In the genomic region with DNA sequence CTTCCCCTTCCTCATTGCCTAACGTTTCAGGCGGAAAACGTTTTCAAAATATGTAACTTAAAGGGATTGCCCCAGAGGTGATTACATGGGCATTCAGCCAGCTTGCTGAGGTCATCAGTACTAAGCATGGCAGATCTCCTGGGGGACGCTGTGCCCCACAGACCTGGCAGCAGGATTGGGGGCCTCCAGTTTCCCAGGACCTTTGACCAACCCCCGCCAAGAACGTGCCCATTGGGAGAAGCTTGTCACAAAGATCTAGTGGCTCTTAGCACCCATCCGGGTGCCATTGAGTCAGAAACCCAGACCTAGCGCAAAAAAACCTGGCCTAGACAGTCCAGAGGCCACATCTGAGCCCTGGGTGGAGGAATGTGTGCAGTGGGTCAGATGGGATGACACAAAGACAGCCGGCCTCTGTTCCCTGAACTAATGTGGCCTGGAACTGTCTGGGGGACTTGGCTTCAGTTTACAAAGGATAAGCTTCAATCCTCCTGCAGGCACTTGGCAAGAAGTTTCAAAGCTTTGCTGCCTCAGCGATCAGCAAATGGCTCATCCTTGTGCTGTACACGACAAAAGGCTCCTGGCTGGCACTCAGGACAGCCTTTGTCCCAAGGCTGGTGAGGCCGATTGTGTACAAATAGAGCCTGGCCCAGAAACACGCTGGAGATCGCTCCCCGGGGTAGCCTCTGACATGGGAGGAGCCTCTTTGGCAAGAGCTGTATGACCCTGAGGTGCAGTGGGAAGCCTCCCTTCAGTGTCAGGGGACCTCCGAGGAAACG, we compare ENCODE assay signal across 11 cellular contexts. TPM values are rescaled to one million over a fixed set of nuclear protein-coding genes. Genes with fewer than 3 reads are reported as not detected.
DNase-seq lines count a peak whose midpoint lies in the region; ATAC-seq, FAIRE-seq and TF ChIP-seq lines count a peak whose summit lies in the region.
"Had no signal": no experiment of that assay in that cellular context is flagged by ENCODE, and none has a peak within 500 bp of the region (broad histone marks: within the 10 kb centered on the region; RNA-seq: fewer than 3 reads in every experiment).

No MANE protein-coding gene starts in this region.

- in situ Hi-C loops in HAP-1 (cut with MboI; ENCODE audit: low sequenced_read_pairs) = no loop called here

- H3K36me3 ChIP-seq in breast epithelium (no peaks in the 10 kb centered on the region), kidney (ENCODE audit: control insufficient read depth in 1 of 2, insufficient read depth in 2 of 2, low read length in 2 of 2) (no peaks in the 10 kb centered on the region), HAP-1 (replicated peaks) (no peaks in the 10 kb centered on the region)
- H3K36me3 ChIP-seq: uterus had no signal

- TF ChIP-seq CTCF in HL-60 (IDR thresholded peaks at IDR 0.05; ENCODE audit: insufficient read depth, low read length) (no peak), breast epithelium (IDR thresholded peaks at IDR 0.05) (no peak), kidney (IDR thresholded peaks at IDR 0.05; ENCODE audit: borderline replicate concordance, extremely low read depth, insufficient read depth) (no peak)

- DNase-seq in HL-60 (ENCODE audit: low read depth in 1 of 2, low spot score in 1 of 2) = peak; percentile 47 to 67
- DNase-seq in breast epithelium (ENCODE audit: low spot score in 2 of 2) = peak in 1 of 2 donors; percentile 36
- DNase-seq in kidney = peak; percentile 60
- DNase-seq in sciatic nerve (ENCODE audit: low spot score) = peak; percentile 61
- DNase-seq in RPMI8226 = no peak
- no peak for DNase-seq in HAP-1 (ENCODE audit: low spot score in 2 of 2)
- DNase-seq: HFFc6, NCI-H187 treated with DMSO at 0.1 percent for 48 hours, uterus had no signal

- FAIRE-seq in kidney (lab: Jason Lieb, UNC) = no peak

- intact Hi-C loops in breast epithelium (cut with DNase I; ENCODE audit: low total_unique reads) (no loop called here), kidney (cut with DNase I) (no loop called here), sciatic nerve (cut with DNase I) (no loop called here)

- H3K27ac ChIP-seq in HL-60 (replicated peaks) (no peak overlapping the region), breast epithelium (peak overlapping the region; percentile 78 to 79), kidney (ENCODE audit: low read depth in 2 of 2, low read length in 2 of 2) (peak overlapping the region in 1 of 2 donors; percentile 43)

- H3K27me3 ChIP-seq in HL-60 (ENCODE audit: insufficient read depth, poor library complexity, severe bottlenecking) = no peaks in the 10 kb centered on the region
- no peaks in the 10 kb centered on the region for H3K27me3 ChIP-seq in breast epithelium
- peaks cover 27% of the 10 kb centered on the region for H3K27me3 ChIP-seq in HAP-1 (ENCODE audit: low read depth)
- H3K27me3 ChIP-seq: uterus had no signal

- TF ChIP-seq POLR2A in breast epithelium (IDR thresholded peaks at IDR 0.05) = no peak

- peak overlapping the region in 1 of 2 donors; percentile 60 for H3K9ac ChIP-seq in kidney (ENCODE audit: low read length in 2 of 2)

- H3K4me1 ChIP-seq in breast epithelium (peaks cover 25 to 32% of the 10 kb centered on the region in 2 donors), kidney (ENCODE audit: control insufficient read depth in 1 of 2, insufficient read depth in 1 of 2, low read depth in 1 of 2, low read length in 2 of 2) (peaks cover 9 to 23% of the 10 kb centered on the region in 2 donors), HAP-1 (no peaks in the 10 kb centered on the region)

- ATAC-seq in sciatic nerve (peak; percentile 57), GM21619 (IDR thresholded peaks at IDR 0.05; ENCODE audit: unreplicated experiment) (no peak), HG02884 (IDR thresholded peaks at IDR 0.05; ENCODE audit: unreplicated experiment) (no peak)

- H3K4me3 ChIP-seq in HL-60 (replicated peaks; ENCODE audit: insufficient read depth, low read length) (no peak overlapping the region), breast epithelium (no peak overlapping the region), kidney (ENCODE audit: low read length in 2 of 2) (no peak overlapping the region), HAP-1 (no peak overlapping the region)
- H3K4me3 ChIP-seq: uterus had no signal

- H3K9me3 ChIP-seq in breast epithelium = no peaks in the 10 kb centered on the region
- H3K9me3 ChIP-seq in kidney (ENCODE audit: control insufficient read depth in 1 of 2, low read length in 2 of 2) = no peaks in the 10 kb centered on the region
- H3K9me3 ChIP-seq in HAP-1 = no peaks in the 10 kb centered on the region
- H3K9me3 ChIP-seq: uterus had no signal

RNA-seq across cellular contexts. Expression of a gene that starts 9.5 kb away (rescaled TPM):
- total RNA-seq in breast epithelium (1 to 10 TPM; 2.2 to 3.6 (median 3.5) TPM), kidney (8.0 TPM), sciatic nerve (7.8 TPM)
- polyA plus RNA-seq in kidney (ENCODE audit: insufficient read depth, low read depth, low replicate concordance) = 3.2 TPM

RNA-seq across cellular contexts. Expression of a gene that starts 28.8 kb away (rescaled TPM):
- total RNA-seq in breast epithelium = 1 to 10 TPM in 1 of 3 donors, under 1 TPM in 2; 0.15 to 1.3 (median 0.98) TPM
- 7.6 TPM for total RNA-seq in kidney
- polyA plus RNA-seq in kidney (ENCODE audit: insufficient read depth, low read depth, low replicate concordance) = 0.32 TPM
- total RNA-seq in sciatic nerve = 3.7 TPM
- total RNA-seq: HFFc6 had no signal

RNA-seq across cellular contexts. Expression of a gene that starts 33.7 kb away (rescaled TPM):
- total RNA-seq in breast epithelium = not detected
- total RNA-seq in kidney = 0.13 TPM
- 0.56 TPM for polyA plus RNA-seq in kidney (ENCODE audit: insufficient read depth, low read depth, low replicate concordance)
- not detected for total RNA-seq in sciatic nerve
- total RNA-seq: HFFc6 had no signal

Comparison
In these comparisons a context has a peak if more than half of its experiments do, and no peak if none do; other contexts are left out.
1. DNase-seq: peak in HL-60 (2 of 2), kidney (single experiment) and sciatic nerve (single experiment); none in RPMI8226 (single experiment) and HAP-1 (0 of 2).